34 cellular contexts compared by ENCODE assay signal in the genomic region with DNA sequence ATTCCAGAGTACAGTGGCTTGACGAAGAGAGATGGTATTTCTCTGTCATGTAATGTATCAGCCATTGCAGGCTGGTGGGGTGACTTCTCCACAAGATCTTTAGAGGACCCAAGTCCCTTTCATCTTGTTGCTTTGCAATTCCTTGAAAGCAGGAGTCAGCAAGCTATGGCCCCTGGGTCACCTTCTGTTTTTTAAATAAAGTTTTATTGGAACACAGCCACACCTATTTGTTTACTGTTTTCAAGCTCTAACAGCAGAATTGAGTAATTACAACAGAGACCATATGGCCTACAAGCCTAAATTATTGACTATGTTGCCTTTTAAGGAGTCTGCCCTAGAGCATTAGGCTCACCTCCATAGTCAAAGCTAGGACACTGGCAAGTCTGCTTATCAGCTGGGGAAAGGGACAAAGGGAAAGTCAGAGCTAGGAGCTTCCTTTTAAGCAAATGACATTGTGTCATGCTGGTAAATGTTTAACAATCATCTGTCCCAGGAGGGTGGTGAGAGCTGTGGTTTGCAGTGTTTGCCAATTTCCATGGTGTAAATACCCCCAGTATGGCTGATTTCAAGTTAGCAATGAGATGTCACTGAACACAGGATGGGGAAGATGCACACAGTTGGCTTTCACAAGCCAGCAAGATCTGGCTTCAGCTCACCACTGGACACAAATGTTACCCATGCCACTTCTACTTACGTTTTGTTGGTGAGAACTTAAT.
A peak's percentile ranks its signal among the peaks of the same experiment; 100 is the strongest.
DNase-seq lines count a peak whose midpoint lies in the region; ATAC-seq, FAIRE-seq and TF ChIP-seq lines count a peak whose summit lies in the region.
"Had no signal": no experiment of that assay in that cellular context is flagged by ENCODE, and none has a peak within 500 bp of the region (broad histone marks: within the 10 kb centered on the region; RNA-seq: fewer than 3 reads in every experiment).

No MANE protein-coding gene starts in this region.

- in situ Hi-C loops in HepG2 (cut with HindIII; ENCODE audit: extremely low pct_ligation_motif_present, low pct_unique_long_range_greater_than_20kb), result no loop called here
- in situ Hi-C loops in K562 (cut with MboI), result no loop called here

- DNase-seq in HepG2 (ENCODE audit: low spot score) (peak; percentile 24), right lobe of liver (no peak), K562 (ENCODE audit: extremely low read depth in 1 of 4, low spot score in 3 of 4) (no peak), A673 (ENCODE audit: low spot score) (no peak), suprapubic skin (ENCODE audit: low spot score in 2 of 2) (no peak), T-helper 2 cell (no peak)
- DNase-seq: activated CD4-positive, alpha-beta memory T cell treated with anti-CD3 and anti-CD28 coated beads, Interleukin-2, amount 10 ng/mL, durations not matched to agents 7 days and 5 days; activated CD4-positive, alpha-beta T cell treated with anti-CD3 and anti-CD28 coated beads for 1 hour; activated naive CD4-positive, alpha-beta T cell treated with anti-CD3 and anti-CD28 coated beads, Interleukin-2, amount 10 ng/mL, durations not matched to agents 7 days and 5 days; amniotic stem cell; brain microvascular endothelial cell; CD8-positive, alpha-beta memory T cell; DMS 273 treated with DMSO at 0.1 percent for 48 hours; dorsolateral prefrontal cortex; foreskin keratinocyte; head of caudate nucleus; islet precursor cell; Kasumi-1; left ventricle myocardium inferior; mesenchymal stem cell; NCI-H1694 treated with DMSO at 0.1 percent for 48 hours; NCI-H510A; pancreas; retina; Right ventricle myocardium superior; stimulated activated CD4-positive, alpha-beta T cell treated with anti-CD3 and anti-CD28 coated beads, Interleukin-1b, Interleukin-23, amount 100 ng/mL, for 48 hours; stomach; thyroid gland had no signal

- TF ChIP-seq CTCF in HepG2 (CRISPR knock-in tag; IDR thresholded peaks at IDR 0.05) (no peak), right lobe of liver (IDR thresholded peaks at IDR 0.05) (no peak), K562 (IDR thresholded peaks at IDR 0.05 in 2 of 3, conservative IDR thresholded peaks at IDR 0.05 in 1 of 3; ENCODE audit: insufficient read depth in 2 of 3, low read depth in 1 of 3, low read length in 3 of 3) (no peak), A673 (conservative IDR thresholded peaks at IDR 0.05; ENCODE audit: low read depth, low read length) (no peak), suprapubic skin (IDR thresholded peaks at IDR 0.05) (no peak)

- H3K4me2 ChIP-seq in HepG2 (ENCODE audit: low read depth, low read length) (no peak overlapping the region), K562 (ENCODE audit: insufficient read depth, low read length) (no peak overlapping the region)
- H3K4me2 ChIP-seq: A549 had no signal

- FAIRE-seq in HepG2 (lab: Jason Lieb, UNC) (no peak), K562 (lab: Jason Lieb, UNC) (no peak)
- FAIRE-seq: A549, endometrium, pancreas had no signal

- TF ChIP-seq RAD21 in HepG2 (CRISPR knock-in tag; IDR thresholded peaks at IDR 0.05), result no peak
- no peak for TF ChIP-seq RAD21 in K562 (CRISPR knock-in tag; conservative IDR thresholded peaks at IDR 0.05 in 1 of 2, IDR thresholded peaks at IDR 0.05 in 1 of 2)

- TF ChIP-seq EP300 in HepG2 (IDR thresholded peaks at IDR 0.05; ENCODE audit: low read depth in 2 of 2, low read length in 2 of 2) (no peak), HepG2 (CRISPR knock-in tag; IDR thresholded peaks at IDR 0.05; ENCODE audit: borderline replicate concordance) (no peak), K562 (IDR thresholded peaks at IDR 0.05; ENCODE audit: low read length) (no peak), suprapubic skin (IDR thresholded peaks at IDR 0.05) (no peak)

- no peak overlapping the region for H3K4me3 ChIP-seq in HepG2 (replicated peaks in 1 of 3; ENCODE audit: insufficient read depth in 1 of 3, low read depth in 2 of 3, low read length in 3 of 3)
- no peak overlapping the region for H3K4me3 ChIP-seq in right lobe of liver
- H3K4me3 ChIP-seq in K562, result no peak overlapping the region
- H3K4me3 ChIP-seq in A673 (ENCODE audit: low read depth, low read length, poor library complexity, severe bottlenecking), result no peak overlapping the region
- H3K4me3 ChIP-seq in suprapubic skin, result no peak overlapping the region
- H3K4me3 ChIP-seq: A549, dorsolateral prefrontal cortex, esophagus muscularis mucosa, left ventricle myocardium inferior, pancreas, stomach, thyroid gland, vagina had no signal

- H3K79me2 ChIP-seq in HepG2 (ENCODE audit: insufficient read depth, low read length), result no peaks in the 10 kb centered on the region
- H3K79me2 ChIP-seq in K562 (ENCODE audit: control insufficient read depth, insufficient read depth, low read length), result no peaks in the 10 kb centered on the region

- peak; percentile 42; the same call in 1 of the 3 replicates for ATAC-seq in HepG2
- no peak for ATAC-seq in right lobe of liver
- ATAC-seq in HG03159 (IDR thresholded peaks at IDR 0.05; ENCODE audit: unreplicated experiment), result peak; percentile 44
- no peak for ATAC-seq in K562
- ATAC-seq in GM21723 (IDR thresholded peaks at IDR 0.05; ENCODE audit: unreplicated experiment), result no peak
- ATAC-seq: A549, foreskin keratinocyte, pancreas had no signal

- H3K27ac ChIP-seq in HepG2 (ENCODE audit: extremely low read length, insufficient read depth, low read length) (no peak overlapping the region), right lobe of liver (no peak overlapping the region), K562 (ENCODE audit: extremely low read depth, low read depth, low read length) (no peak overlapping the region), A673 (ENCODE audit: low read depth, low read length, poor library complexity, severe bottlenecking) (no peak overlapping the region), suprapubic skin (no peak overlapping the region)
- H3K27ac ChIP-seq: A549, brain microvascular endothelial cell, dorsolateral prefrontal cortex, esophagus muscularis mucosa, foreskin keratinocyte, left ventricle myocardium inferior, pancreas, stomach, thyroid gland, vagina had no signal

- H3K4me1 ChIP-seq in HepG2 (ENCODE audit: insufficient read depth, low read length), result no peaks in the 10 kb centered on the region
- H3K4me1 ChIP-seq in right lobe of liver, result no peaks in the 10 kb centered on the region
- no peaks in the 10 kb centered on the region for H3K4me1 ChIP-seq in K562 (replicated peaks in 1 of 2; ENCODE audit: control insufficient read depth in 2 of 2, insufficient read depth in 2 of 2, low read length in 2 of 2)
- no peaks in the 10 kb centered on the region for H3K4me1 ChIP-seq in A673 (ENCODE audit: insufficient read depth, low read length, poor library complexity, severe bottlenecking)
- H3K4me1 ChIP-seq in suprapubic skin, result no peaks in the 10 kb centered on the region
- H3K4me1 ChIP-seq: A549, esophagus muscularis mucosa, foreskin keratinocyte, left ventricle myocardium inferior, pancreas, stomach, thyroid gland, vagina had no signal

- H2AFZ ChIP-seq in HepG2 (ENCODE audit: low read length) (no peak overlapping the region), K562 (ENCODE audit: low read depth, low read length) (no peak overlapping the region)

- H3K9me3 ChIP-seq in HepG2 (ENCODE audit: low read length) (no peaks in the 10 kb centered on the region), right lobe of liver (no peaks in the 10 kb centered on the region), K562 (replicated peaks; ENCODE audit: control insufficient read depth, insufficient read depth, low read depth, low read length) (peaks cover 5% of the 10 kb centered on the region), A673 (ENCODE audit: low read depth, low read length, poor library complexity, severe bottlenecking) (no peaks in the 10 kb centered on the region), suprapubic skin (no peaks in the 10 kb centered on the region)
- H3K9me3 ChIP-seq: pancreas, thyroid gland, vagina had no signal

- intact Hi-C loops in HepG2 (cut with micrococcal nuclease; ENCODE audit: unreplicated experiment), result no loop called here
- intact Hi-C loops in right lobe of liver (cut with DNase I), result no loop called here
- intact Hi-C loops in K562 (cut with micrococcal nuclease), result no loop called here
- intact Hi-C loops in A673 (cut with micrococcal nuclease; ENCODE audit: unreplicated experiment), result no loop called here

- no peaks in the 10 kb centered on the region for H4K20me1 ChIP-seq in HepG2 (ENCODE audit: insufficient read depth, low read length)
- H4K20me1 ChIP-seq in K562 (replicated peaks; ENCODE audit: control insufficient read depth, insufficient read depth, low read length), result no peaks in the 10 kb centered on the region

- CTCF ChIA-PET in HepG2 (lab: Yijun Ruan, JAX; ENCODE audit: low intra/inter-chr PET ratio, low total read pairs), result no interaction called here
- CTCF ChIA-PET in K562 (lab: Yijun Ruan, JAX; ENCODE audit: low intra/inter-chr PET ratio), result no interaction called here
- CTCF ChIA-PET in A673 (lab: Charles Lee), result no interaction called here

- whole genome bisulfite sequencing in HepG2 (ENCODE audit: low lambda C conversion rate), result 55% methylated on average over 2 of the region's 2 CpGs
- WGBS in right lobe of liver (ENCODE audit: insufficient coverage, low coverage, low lambda C conversion rate, missing lambda C conversion rate), result 70% methylated on average over 2 of the region's 2 CpGs
- 0% methylated on average over 2 of the region's 2 CpGs for WGBS in K562 (ENCODE audit: insufficient coverage, low coverage, missing lambda C conversion rate)
- 100% methylated on average over 2 of the region's 2 CpGs for WGBS in suprapubic skin

- POLR2A ChIA-PET in HepG2 (lab: Yijun Ruan, JAX) (no interaction called here), K562 (lab: Yijun Ruan, JAX) (interaction anchor here (0.5 to 1.2 kb wide), 3 partner anchors 10 to 492 kb away, joined by 3 to 5 read pairs (median 3); no protein-coding TSS in a partner anchor), A673 (lab: Charles Lee; ENCODE audit: low non-redundant PET) (no interaction called here)

- no peaks in the 10 kb centered on the region for H3K9me1 ChIP-seq in K562 (ENCODE audit: control insufficient read depth, insufficient read depth, low read length)

- H3K9ac ChIP-seq in HepG2 (ENCODE audit: insufficient read depth, low read depth, low read length), result no peak overlapping the region
- H3K9ac ChIP-seq in K562 (ENCODE audit: insufficient read depth in 1 of 2, low read depth in 2 of 2, low read length in 2 of 2), result no peak overlapping the region

- BruUV-seq in HepG2 (replicated peaks; lab: Mats Ljungman, UMichigan) (no TSS peak), K562 (replicated peaks; lab: Mats Ljungman, UMichigan) (no TSS peak), A673 (replicated peaks; lab: Mats Ljungman, UMichigan) (no TSS peak)

- H3K36me3 ChIP-seq in HepG2 (replicated peaks in 1 of 2; ENCODE audit: control insufficient read depth in 1 of 2, insufficient read depth in 2 of 2, low read length in 2 of 2) (no peaks in the 10 kb centered on the region), right lobe of liver (no peaks in the 10 kb centered on the region), K562 (ENCODE audit: control insufficient read depth, insufficient read depth, low read length) (no peaks in the 10 kb centered on the region), A673 (ENCODE audit: insufficient read depth, low read length, poor library complexity, severe bottlenecking) (no peaks in the 10 kb centered on the region), suprapubic skin (no peaks in the 10 kb centered on the region)
- H3K36me3 ChIP-seq: brain microvascular endothelial cell, esophagus muscularis mucosa, left ventricle myocardium inferior, pancreas, stomach, thyroid gland, vagina had no signal

- H3K27me3 ChIP-seq in HepG2 (ENCODE audit: control insufficient read depth in 1 of 2, insufficient read depth in 2 of 2, low read length in 2 of 2) (no peaks in the 10 kb centered on the region), right lobe of liver (no peaks in the 10 kb centered on the region), K562 (ENCODE audit: control insufficient read depth in 2 of 2, insufficient read depth in 2 of 2, low read length in 2 of 2) (peaks cover 0 to 12% of the 10 kb centered on the region in 2 experiments; a peak in 2 of 5 replicates), A673 (replicated peaks; ENCODE audit: insufficient read depth, low read depth, low read length, poor library complexity) (no peaks in the 10 kb centered on the region), suprapubic skin (no peaks in the 10 kb centered on the region)
- H3K27me3 ChIP-seq: brain microvascular endothelial cell, foreskin keratinocyte, pancreas, stomach, thyroid gland, vagina had no signal

- TF ChIP-seq POLR2A in HepG2 (IDR thresholded peaks at IDR 0.05; ENCODE audit: insufficient read depth in 1 of 2, low read depth in 2 of 2, low read length in 2 of 2) (no peak), right lobe of liver (IDR thresholded peaks at IDR 0.05) (no peak), K562 (conservative IDR thresholded peaks at IDR 0.05) (no peak), suprapubic skin (IDR thresholded peaks at IDR 0.05) (no peak)

Comparison
In these comparisons a context has a peak if more than half of its experiments do, and no peak if none do; other contexts are left out.
1. ATAC-seq: peak in HepG2 (single experiment) and HG03159 (single experiment); none in right lobe of liver (0 of 4), K562 (single experiment) and GM21723 (single experiment).
2. Of the 241 proteins assayed by ChIP-seq in both HepG2 and K562: peak only in HepG2: none; only in K562: none; in both: ZBTB40; in neither: 240.